In genomic region chr1:171715813-171716251, GRCh38 we compare ENCODE assay signal across 9 cellular contexts. TPM values are rescaled to one million over a fixed set of nuclear protein-coding genes. Genes with fewer than 3 reads are reported as not detected.
A peak's percentile ranks its signal among the peaks of the same experiment; 100 is the strongest.
DNase-seq lines count a peak whose midpoint lies in the region; ATAC-seq, FAIRE-seq and TF ChIP-seq lines count a peak whose summit lies in the region.
"Had no signal": no experiment of that assay in that cellular context is flagged by ENCODE, and none has a peak within 500 bp of the region (broad histone marks: within the 10 kb centered on the region; RNA-seq: fewer than 3 reads in every experiment).

No MANE protein-coding gene starts in this region.

- H3K27me3 Mint-ChIP-seq in H9 (ENCODE audit: low read depth) (no peaks in the 10 kb centered on the region), WTC11 (ENCODE audit: low read depth) (no peaks in the 10 kb centered on the region)

- H3T11ph ChIP-seq in H9 (ENCODE audit: low read length): no peak overlapping the region

- H3K23ac ChIP-seq in H9 (ENCODE audit: insufficient read length, low read depth, low read length): no peak overlapping the region

- FAIRE-seq in A549 (lab: Jason Lieb, UNC) (no peak), keratinocyte (lab: Jason Lieb, UNC) (peak; percentile 32)

- TF ChIP-seq RAD21 in A549 (conservative IDR thresholded peaks at IDR 0.05 in 1 of 2, IDR thresholded peaks at IDR 0.05 in 1 of 2): peak; percentile 64

- H3K14ac ChIP-seq in H9 (ENCODE audit: insufficient read depth, low read length): no peak overlapping the region

- intact Hi-C loops in lower leg skin (cut with DNase I; ENCODE audit: low total_unique reads): no loop called here

- H3K4me2 ChIP-seq in A549: no peak overlapping the region
- H3K4me2 ChIP-seq in H9 (ENCODE audit: insufficient read depth, insufficient read length, low read length): no peak overlapping the region
- H3K4me2 ChIP-seq in keratinocyte (ENCODE audit: control insufficient read depth, extremely low read depth, insufficient read depth, low read depth, low read length): no peak overlapping the region

- no peak overlapping the region for H3K56ac ChIP-seq in H9 (ENCODE audit: insufficient read length, low read depth, low read length)

- no peak overlapping the region for H2BK5ac ChIP-seq in H9 (ENCODE audit: insufficient read length, low read length)

- H3K27me3 ChIP-seq in H9 (ENCODE audit: insufficient read depth, low read length): no peaks in the 10 kb centered on the region
- no peaks in the 10 kb centered on the region for H3K27me3 ChIP-seq in keratinocyte (ENCODE audit: control insufficient read depth, extremely low read depth, insufficient read depth, low read length)
- H3K27me3 ChIP-seq in effector memory CD4-positive, alpha-beta T cell (replicated peaks; ENCODE audit: control insufficient read depth, insufficient read depth, low read length, poor library complexity, severe bottlenecking): no peaks in the 10 kb centered on the region

- POLR2A ChIA-PET in A549 (lab: Yijun Ruan, JAX): no interaction called here
- POLR2A ChIA-PET in WTC11 (lab: Charles Lee): interaction anchor here (1.0 kb wide), 1 partner anchor 71 kb away, joined by 3 read pairs; no protein-coding TSS in a partner anchor

- H3K18ac ChIP-seq in H9 (ENCODE audit: insufficient read length, low read depth, low read length): no peak overlapping the region

- 68% methylated on average over 3 of the region's 3 CpGs for WGBS in A549 (ENCODE audit: missing lambda C conversion rate)
- no CpG with 5 or more reads among the region's 3 CpGs for WGBS in H9 (ENCODE audit: extremely low coverage, insufficient read length, low lambda C conversion rate)
- 54 to 66% methylated on average over 3 of the region's 3 CpGs for WGBS in lower leg skin, 2 donors

- H3K4me3 Mint-ChIP-seq in H9 (no peak overlapping the region), WTC11 (no peak overlapping the region)

- H3K4me1 Mint-ChIP-seq in H9: no peaks in the 10 kb centered on the region
- H3K4me1 Mint-ChIP-seq in WTC11: no peaks in the 10 kb centered on the region

- no peak for TF ChIP-seq EP300 in A549 (IDR thresholded peaks at IDR 0.05)

- H3K36me3 Mint-ChIP-seq in H9 (ENCODE audit: insufficient read depth in 1 of 3, low read depth in 3 of 3) (no peaks in the 10 kb centered on the region), WTC11 (0 out of 2 replicates have a peak, but pooled peaks cover under 1% of the 10 kb centered on the region)

- no peaks in the 10 kb centered on the region for H3K4me1 ChIP-seq in A549
- no peaks in the 10 kb centered on the region for H3K4me1 ChIP-seq in H9 (ENCODE audit: insufficient read depth, low read length)
- H3K4me1 ChIP-seq in keratinocyte (ENCODE audit: control insufficient read depth, extremely low read depth, insufficient read depth, low read length): peaks cover 12% of the 10 kb centered on the region
- H3K4me1 ChIP-seq in effector memory CD4-positive, alpha-beta T cell (ENCODE audit: control insufficient read depth, insufficient read depth, low read length, poor library complexity, severe bottlenecking): no peaks in the 10 kb centered on the region

- H3K9me3 ChIP-seq in A549 (no peaks in the 10 kb centered on the region), H9 (ENCODE audit: control insufficient read depth, low read depth, low read length) (no peaks in the 10 kb centered on the region), keratinocyte (ENCODE audit: control insufficient read depth, low read depth, low read length) (no peaks in the 10 kb centered on the region)
- no peaks in the 10 kb centered on the region for H3K9me3 ChIP-seq in effector memory CD4-positive, alpha-beta T cell (ENCODE audit: control insufficient read depth, low read length)

- H3K27ac ChIP-seq in A549 (no peak overlapping the region), H9 (ENCODE audit: insufficient read length, low read depth, low read length) (no peak overlapping the region), keratinocyte (ENCODE audit: control insufficient read depth, insufficient read depth, low read length) (no peak overlapping the region)
- no peak overlapping the region for H3K27ac ChIP-seq in effector memory CD4-positive, alpha-beta T cell (ENCODE audit: insufficient read depth, low read length, poor library complexity, severe bottlenecking)

- H2AFZ ChIP-seq in H9 (ENCODE audit: low read length) (no peak overlapping the region), keratinocyte (ENCODE audit: control insufficient read depth, low read length) (no peak overlapping the region)

- H3K23me2 ChIP-seq in H9 (ENCODE audit: insufficient read length, low read depth, low read length, poor library complexity, severe bottlenecking): no peaks in the 10 kb centered on the region

- dilution Hi-C loops in keratinocyte (cut with MboI; ENCODE audit: extremely low pct_ligation_motif_present, low sequenced_read_pairs): no loop called here

- no peak overlapping the region for H2BK15ac ChIP-seq in H9 (ENCODE audit: low read depth, low read length)

- no peak for TF ChIP-seq POLR2A in A549 (IDR thresholded peaks at IDR 0.05; ENCODE audit: low read length)
- TF ChIP-seq POLR2A in lower leg skin (IDR thresholded peaks at IDR 0.05): no peak

- no peak overlapping the region for H2BK20ac ChIP-seq in H9 (ENCODE audit: low read depth, low read length, poor library complexity, severe bottlenecking)

- no peak overlapping the region for H3K4me3 ChIP-seq in A549
- no peak overlapping the region for H3K4me3 ChIP-seq in keratinocyte (ENCODE audit: control insufficient read depth in 2 of 3, extremely low read depth in 1 of 3, insufficient read depth in 2 of 3, low read depth in 1 of 3, low read length in 3 of 3)
- no peak overlapping the region for H3K4me3 ChIP-seq in lower leg skin (ENCODE audit: low read depth, poor library complexity, severe bottlenecking)
- H3K4me3 ChIP-seq in effector memory CD4-positive, alpha-beta T cell (ENCODE audit: insufficient read depth, low read depth, low read length, poor library complexity, severe bottlenecking): no peak overlapping the region

- peak in 1 of 2 experiments; percentile 47; a peak in 3 of 6 replicates for ATAC-seq in A549
- ATAC-seq in WTC11: peak; percentile 39; the same call in 1 of the 2 replicates
- ATAC-seq in omental fat pad (ENCODE audit: low FRiP score): no peak
- ATAC-seq in GM19023 (IDR thresholded peaks at IDR 0.05; ENCODE audit: unreplicated experiment): no peak

- no peaks in the 10 kb centered on the region for H3K79me1 ChIP-seq in H9 (ENCODE audit: insufficient read depth, low read depth, low read length, poor library complexity, severe bottlenecking)

- H3K9ac ChIP-seq in H9 (ENCODE audit: extremely low read depth, insufficient read length, low read length) (no peak overlapping the region), keratinocyte (ENCODE audit: control insufficient read depth, extremely low read depth, insufficient read depth, low read length) (no peak overlapping the region)

- TF ChIP-seq CTCF in A549 (IDR thresholded peaks at IDR 0.05) (peak; percentile 63), H9 (conservative IDR thresholded peaks at IDR 0.05) (peak; percentile 54), WTC11 (IDR thresholded peaks at IDR 0.05) (no peak), keratinocyte (optimal IDR thresholded peaks at IDR 0.05 in 1 of 3, IDR thresholded peaks at IDR 0.05 in 1 of 3, conservative IDR thresholded peaks at IDR 0.05 in 1 of 3; ENCODE audit: extremely low read depth in 1 of 3, insufficient read depth in 2 of 3, low read length in 3 of 3) (peak in 2 of 3 experiments; percentile 13 to 37), omental fat pad (IDR thresholded peaks at IDR 0.05) (no peak), lower leg skin (IDR thresholded peaks at IDR 0.05) (no peak)

- no peak overlapping the region for H2BK12ac ChIP-seq in H9 (ENCODE audit: insufficient read length, low read depth, low read length)

- H3K79me2 ChIP-seq in H9 (ENCODE audit: insufficient read depth, low read length): no peaks in the 10 kb centered on the region
- no peaks in the 10 kb centered on the region for H3K79me2 ChIP-seq in keratinocyte (ENCODE audit: control insufficient read depth, insufficient read depth, low read length)

- H4K5ac ChIP-seq in H9 (ENCODE audit: insufficient read length, low read depth, low read length): no peak overlapping the region

- DNase-seq in A549 (ENCODE audit: low read depth in 1 of 2, low spot score in 1 of 2): peak in 1 of 2 experiments; percentile 7
- DNase-seq in H9: no peak
- DNase-seq in WTC11 (ENCODE audit: low spot score): no peak
- no peak for DNase-seq in keratinocyte (ENCODE audit: low read depth, low spot score)
- no peak for DNase-seq in omental fat pad (ENCODE audit: low spot score)
- no peak for DNase-seq in lower leg skin (ENCODE audit: low spot score in 2 of 2)
- DNase-seq in effector memory CD4-positive, alpha-beta T cell: no peak
- DNase-seq: stimulated activated CD4-positive, alpha-beta T cell treated with anti-CD3 and anti-CD28 coated beads, Interleukin-1b, Interleukin-23, amount 100 ng/mL, for 48 hours had no signal

- CTCF ChIA-PET in A549 (lab: Yijun Ruan, JAX): interaction anchor here (0.6 to 6.1 kb wide), 20 partner anchors 8 to 749 kb away, joined by 3 to 48 read pairs (median 4); partner anchors contain the start of genes MYOC and PRRC2C
- CTCF ChIA-PET in WTC11 (lab: Charles Lee): interaction anchor here (0.6 to 5.1 kb wide), 18 partner anchors 11 to 270 kb away, joined by 3 to 56 read pairs (median 4); partner anchors contain the start of genes METTL13, MYOC and PRRC2C

- H2AK5ac ChIP-seq in H9 (ENCODE audit: insufficient read length, low read length): no peak overlapping the region

- H4K91ac ChIP-seq in H9 (ENCODE audit: insufficient read length, low read depth, low read length): no peak overlapping the region

- H3K9me3 Mint-ChIP-seq in H9 (no peaks in the 10 kb centered on the region), WTC11 (peaks cover under 1% of the 10 kb centered on the region)

- no peak overlapping the region for H2BK120ac ChIP-seq in H9 (ENCODE audit: low read depth, low read length, poor library complexity, severe bottlenecking)

- H3K4ac ChIP-seq in H9 (ENCODE audit: low read depth, low read length): no peak overlapping the region

- H3K27ac Mint-ChIP-seq in H9 (peak overlapping the region in 1 of 3 experiments; percentile 61; a peak in 1 of 7 replicates), WTC11 (0 out of 2 replicates have a peak overlapping the region, but pooled peaks have one; percentile 23)

- no peaks in the 10 kb centered on the region for H3K9me1 ChIP-seq in keratinocyte (ENCODE audit: control insufficient read depth, extremely low read depth, insufficient read depth, low read length)

- H4K20me1 ChIP-seq in H9 (ENCODE audit: control insufficient read depth, insufficient read depth, insufficient read length): no peaks in the 10 kb centered on the region
- no peaks in the 10 kb centered on the region for H4K20me1 ChIP-seq in keratinocyte (ENCODE audit: control insufficient read depth, extremely low read depth, insufficient read depth, low read length)

- H3K36me3 ChIP-seq in keratinocyte (ENCODE audit: control insufficient read depth in 2 of 2, extremely low read depth in 1 of 2, insufficient read depth in 2 of 2, low read length in 2 of 2): no peaks in the 10 kb centered on the region
- H3K36me3 ChIP-seq in effector memory CD4-positive, alpha-beta T cell (ENCODE audit: control insufficient read depth, insufficient read depth, low read length): peaks cover 16% of the 10 kb centered on the region

- H4K8ac ChIP-seq in H9 (replicated peaks; ENCODE audit: insufficient read length, low read depth, low read length): no peak overlapping the region

RNA-seq across cellular contexts. Expression of gene VAMP4, which starts 26.0 kb away (rescaled TPM):
- 6.6 and 9.3 TPM in 2 replicates for polyA plus RNA-seq in A549 (2011; rRNA removed)
- 0.86 and 1.1 TPM in 2 replicates for polyA plus RNA-seq in A549 (2012; cell fraction: cytosol; rRNA removed)
- 0.73 and 1.2 TPM in 2 replicates for polyA plus RNA-seq in A549 (2012; cell fraction: nucleus; rRNA removed)
- polyA plus RNA-seq in A549 (2017; fragmentation: RNase III; extraction: RNeasy Plus Mini Kit Qiagen cat#74134 plus additional on column Dnase treatment): 3.7 to 4.3 TPM (median 4.2 TPM) in 3 replicates
- 1.1 and 1.2 TPM in 2 replicates for polyA minus RNA-seq in A549 (2011; rRNA and poly(A)+ RNA removed)
- 4.2 and 4.4 TPM in 2 replicates for total RNA-seq in H9 (2021)
- 8.9 to 11.4 TPM (median 9.4 TPM) in 3 replicates for total RNA-seq in WTC11 (2021)
- polyA plus RNA-seq in keratinocyte: 6.5 to 12.7 TPM (median 8.2 TPM) in 3 replicates
- polyA plus RNA-seq in keratinocyte (2011; ENCODE audit: low read depth): 14.7 TPM
- polyA plus RNA-seq in keratinocyte (2011; cell fraction: cytosol; rRNA removed): 5.7 and 10.9 TPM in 2 replicates
- polyA plus RNA-seq in keratinocyte (2011; cell fraction: nucleus; rRNA removed): 6.7 and 10.9 TPM in 2 replicates
- 9.0 and 15.3 TPM in 2 replicates for polyA plus RNA-seq in keratinocyte (2012; ENCODE audit: low replicate concordance)
- polyA minus RNA-seq in keratinocyte: 0.46 to 5.1 TPM (median 2.3 TPM) in 3 replicates
- polyA minus RNA-seq in keratinocyte (2011; cell fraction: cytosol; rRNA and poly(A)+ RNA removed): 4.8 TPM
- 2.4 and 3.8 TPM in 2 replicates for polyA minus RNA-seq in keratinocyte (2011; cell fraction: nucleus; rRNA and poly(A)+ RNA removed)
- 10 to 100 TPM in 1 of 4 donors, 1 to 10 TPM in 3; 5.0 to 16.9 (median 7.4) TPM for total RNA-seq in omental fat pad
- total RNA-seq in lower leg skin: 10 to 100 TPM in 3 of 4 donors, 1 to 10 TPM in 1; 9.9 to 12.0 (median 11.4) TPM

Comparison
In these comparisons a context has a peak if more than half of its experiments do, and no peak if none do; other contexts are left out.
1. CTCF ChIP-seq: peak in A549 (single experiment), H9 (single experiment) and keratinocyte (2 of 3); none in WTC11 (single experiment), omental fat pad (0 of 3) and lower leg skin (0 of 3).
2. Of the 8 proteins assayed by ChIP-seq in both WTC11 and A549: peak only in WTC11: none; only in A549: CTCF; in both: none; in neither: 7.